Comparison of ENCODE assay signal across 11 cellular contexts in genomic region chr4:108946237-108946636, GRCh38.
"Had no signal": no experiment of that assay in that cellular context is flagged by ENCODE, and none has a peak within 500 bp of the region (broad histone marks: within the 10 kb centered on the region; RNA-seq: fewer than 3 reads in every experiment).

No MANE protein-coding gene starts in this region.

- ATAC-seq: GM23338, HCT116 had no signal

- H3K4me3 ChIP-seq: GM23248, GM23338, HAP-1 had no signal

- DNase-seq: GM23248, GOT3, H7, H9, HCEC 1CT, HFFc6 had no signal

- FAIRE-seq: H1, H54 had no signal

- H3K4me1 ChIP-seq: HAP-1 had no signal

- H3K4me2 ChIP-seq: GM23338 had no signal

- H2AFZ ChIP-seq: GM23248, GM23338 had no signal

- H3K27ac ChIP-seq: GM23248 had no signal

- H3K9me3 ChIP-seq: HAP-1 had no signal

- H3K9ac ChIP-seq: GM23248 had no signal

- H3K36me3 ChIP-seq: HAP-1 had no signal
